ENCODE assay signal across 9 cellular contexts in genomic region chr11:415640-416041, GRCh38. TPM values are rescaled to one million over a fixed set of nuclear protein-coding genes. Genes with fewer than 3 reads are reported as not detected.
A peak's percentile ranks its signal among the peaks of the same experiment; 100 is the strongest.
DNase-seq lines count a peak whose midpoint lies in the region; ATAC-seq, FAIRE-seq and TF ChIP-seq lines count a peak whose summit lies in the region.
"Had no signal": no experiment of that assay in that cellular context is flagged by ENCODE, and none has a peak within 500 bp of the region (broad histone marks: within the 10 kb centered on the region; RNA-seq: fewer than 3 reads in every experiment).

No MANE protein-coding gene starts in this region.

- H4K5ac ChIP-seq in H1 (ENCODE audit: insufficient read length, low read depth, low read length) = no peak overlapping the region

- H3K27ac Mint-ChIP-seq in CD8-positive, alpha-beta T cell = peak overlapping the region; percentile 95
- peak overlapping the region; percentile 10 for H3K27ac Mint-ChIP-seq in osteocyte (ENCODE audit: unreplicated experiment)

- no peak overlapping the region for H2AFZ ChIP-seq in H1 (ENCODE audit: low read length)

- H3K79me2 ChIP-seq in H1 (ENCODE audit: control insufficient read depth in 1 of 2, insufficient read depth in 2 of 2, low read length in 2 of 2) = peaks cover 0 to 19% of the 10 kb centered on the region in 2 experiments; a peak in 1 of 4 replicates

- no peaks in the 10 kb centered on the region for H3K27me3 Mint-ChIP-seq in CD8-positive, alpha-beta T cell (ENCODE audit: low read depth)
- H3K27me3 Mint-ChIP-seq in osteocyte (ENCODE audit: unreplicated experiment) = no peaks in the 10 kb centered on the region

- peak overlapping the region; percentile 56 for H3K18ac ChIP-seq in H1 (ENCODE audit: extremely low read depth, low read length)

- H3K27ac ChIP-seq in CD8-positive, alpha-beta T cell (ENCODE audit: low read depth, low read length) = peak overlapping the region; percentile 69
- no peak overlapping the region for H3K27ac ChIP-seq in H1 (ENCODE audit: low read depth, low read length)

- 85% methylated on average over 5 of the region's 5 CpGs; no CpG with 5 or more reads in 1 of the 2 experiments for WGBS in H1 (ENCODE audit: extremely low coverage in 1 of 2, insufficient coverage in 1 of 2, insufficient read length in 1 of 2, insufficient replicate concordance in 2 of 2, low coverage in 1 of 2, low lambda C conversion rate in 2 of 2, missing lambda C conversion rate in 1 of 2), 2 experiments

- CTCF ChIA-PET in CD8-positive, alpha-beta T cell (lab: Charles Lee) = interaction anchor here (1.0 to 6.2 kb wide), 4 partner anchors 9 to 33 kb away, joined by 3 to 65 read pairs (median 4); partner anchors contain the start of gene PTDSS2
- CTCF ChIA-PET in H1 (lab: Charles Lee; ENCODE audit: partially characterized antibody) = interaction anchor here (1.0 to 2.8 kb wide), 10 partner anchors 11 to 191 kb away, joined by 3 to 16 read pairs (median 4); partner anchors contain the start of gene PTDSS2

- peaks cover 27% of the 10 kb centered on the region for H3K4me1 Mint-ChIP-seq in CD8-positive, alpha-beta T cell (ENCODE audit: low read depth)
- peaks cover 28% of the 10 kb centered on the region for H3K4me1 Mint-ChIP-seq in osteocyte (ENCODE audit: unreplicated experiment)

- H3K4me2 ChIP-seq in H1 (ENCODE audit: insufficient read depth in 1 of 2, low read depth in 2 of 2, low read length in 2 of 2) = peak overlapping the region; percentile 68 to 87

- TF ChIP-seq EP300 in H1 (IDR thresholded peaks at IDR 0.05; ENCODE audit: borderline replicate concordance in 1 of 2, low read depth in 2 of 2, low read length in 2 of 2) = no peak

- DNase-seq in CD8-positive, alpha-beta T cell = peak in 2 of 7 experiments; percentile 20 to 68
- DNase-seq in NT2/D1 (ENCODE audit: low read depth, low spot score) (no peak), H1 (ENCODE audit: low read depth in 1 of 2, low spot score in 2 of 2) (peak in 1 of 2 experiments; percentile 50), osteocyte (ENCODE audit: extremely low spot score, unreplicated experiment) (no peak), NCI-H69 (lab: John Stamatoyannopoulos, UW) (no peak), NCI-H524 treated with DMSO at 0.1 percent for 48 hours (lab: John Stamatoyannopoulos, UW) (no peak)
- DNase-seq: NCI-H187 treated with DMSO at 0.1 percent for 48 hours had no signal

- no peaks in the 10 kb centered on the region for H3K9me3 ChIP-seq in CD8-positive, alpha-beta T cell (ENCODE audit: low read length)
- H3K9me3 ChIP-seq in NT2/D1 (ENCODE audit: insufficient read depth, low read length) (no peaks in the 10 kb centered on the region), H1 (ENCODE audit: insufficient read depth in 2 of 2, low read depth in 1 of 2, low read length in 1 of 2) (no peaks in the 10 kb centered on the region)

- intact Hi-C loops in CD8-positive, alpha-beta T cell (cut with DNase I, micrococcal nuclease) = loop anchor here (1.0 to 2.0 kb wide), 2 partner anchors 33 to 91 kb away; partner anchors contain the start of gene RNH1 (in 2 of the 2)

- TF ChIP-seq RAD21 in H1 (IDR thresholded peaks at IDR 0.05 in 1 of 2, conservative IDR thresholded peaks at IDR 0.05 in 1 of 2; ENCODE audit: low read depth in 2 of 2, low read length in 2 of 2) = no peak

- peak; percentile 1 for ATAC-seq in CD8-positive, alpha-beta T cell
- ATAC-seq in HG02588 (IDR thresholded peaks at IDR 0.05; ENCODE audit: unreplicated experiment) = no peak
- no peak for ATAC-seq in HG02973 (IDR thresholded peaks at IDR 0.05; ENCODE audit: unreplicated experiment)

- H3K9ac ChIP-seq in NT2/D1 (ENCODE audit: insufficient read length, low read depth) = peak overlapping the region; percentile 76
- H3K9ac ChIP-seq in H1 (replicated peaks in 1 of 4; ENCODE audit: extremely low read depth in 1 of 4, low read depth in 3 of 4, low read length in 3 of 4) = no peak overlapping the region

- H2AK5ac ChIP-seq in H1 (ENCODE audit: low read depth, low read length) = peak overlapping the region; percentile 4; the same call in 1 of the 2 replicates

- peak overlapping the region; percentile 96 for H3K4me3 Mint-ChIP-seq in CD8-positive, alpha-beta T cell
- peak overlapping the region; percentile 33 for H3K4me3 Mint-ChIP-seq in osteocyte (ENCODE audit: unreplicated experiment)

- peak overlapping the region; percentile 66; the same call in 1 of the 2 replicates for H2BK5ac ChIP-seq in H1 (ENCODE audit: low read depth, low read length)

- FAIRE-seq in H1 (lab: Jason Lieb, UNC) = no peak

- H3K23me2 ChIP-seq in H1 (ENCODE audit: low read depth, low read length) = peaks cover 9% of the 10 kb centered on the region; the same call in 1 of the 2 replicates

- H2BK15ac ChIP-seq in H1 (ENCODE audit: low read length) = peak overlapping the region; percentile 61; the same call in 1 of the 2 replicates

- H3K9me3 Mint-ChIP-seq in CD8-positive, alpha-beta T cell = no peaks in the 10 kb centered on the region
- H3K9me3 Mint-ChIP-seq in osteocyte (ENCODE audit: unreplicated experiment) = no peaks in the 10 kb centered on the region

- H3K79me1 ChIP-seq in H1 (ENCODE audit: low read depth, low read length) = peaks cover 5% of the 10 kb centered on the region

- no peak for TF ChIP-seq POLR2A in H1 (IDR thresholded peaks at IDR 0.05; ENCODE audit: control extremely low read depth in 1 of 2, low read depth in 2 of 2, low read length in 2 of 2)

- H3K27me3 ChIP-seq in CD8-positive, alpha-beta T cell (ENCODE audit: insufficient read depth, low read length) = no peaks in the 10 kb centered on the region
- H3K27me3 ChIP-seq in NT2/D1 (ENCODE audit: insufficient read depth, insufficient read length) = peaks cover 45% of the 10 kb centered on the region
- peaks cover 0 to 13% (median 4%) of the 10 kb centered on the region in 4 experiments; a peak in 5 of 7 replicates for H3K27me3 ChIP-seq in H1 (replicated peaks in 1 of 4; ENCODE audit: control insufficient read depth in 3 of 4, extremely low read depth in 1 of 4, insufficient read depth in 3 of 4, low read length in 3 of 4)

- no peak overlapping the region for H2BK20ac ChIP-seq in H1 (ENCODE audit: low read length)

- H2BK120ac ChIP-seq in H1 (replicated peaks; ENCODE audit: low read depth, low read length) = no peak overlapping the region

- no peak overlapping the region for H4K8ac ChIP-seq in H1 (ENCODE audit: extremely low read depth, insufficient read depth, low read length)

- no peak overlapping the region for H3K23ac ChIP-seq in H1 (ENCODE audit: insufficient read length)

- no peaks in the 10 kb centered on the region for H3K36me3 ChIP-seq in CD8-positive, alpha-beta T cell (ENCODE audit: insufficient read depth, low read length)
- H3K36me3 ChIP-seq in NT2/D1 (ENCODE audit: insufficient read depth, insufficient read length, low read length) (no peaks in the 10 kb centered on the region), H1 (ENCODE audit: control insufficient read depth in 2 of 4, insufficient read depth in 4 of 4, low read length in 3 of 4) (no peaks in the 10 kb centered on the region)

- peaks cover 5 to 7% of the 10 kb centered on the region in 2 experiments for H4K20me1 ChIP-seq in H1 (replicated peaks in 1 of 2; ENCODE audit: control insufficient read depth in 1 of 2, insufficient read depth in 2 of 2, low read length in 2 of 2)

- H3K4me1 ChIP-seq in CD8-positive, alpha-beta T cell (ENCODE audit: insufficient read depth, low read length) = peaks cover 27% of the 10 kb centered on the region
- H3K4me1 ChIP-seq in NT2/D1 (ENCODE audit: insufficient read depth, insufficient read length) (peaks cover 25% of the 10 kb centered on the region), H1 (replicated peaks in 1 of 4; ENCODE audit: control insufficient read depth in 3 of 4, insufficient read depth in 4 of 4, low read length in 3 of 4) (peaks cover 0 to 26% (median 16%) of the 10 kb centered on the region in 4 experiments; a peak in 6 of 7 replicates)

- no peak overlapping the region for H3K4ac ChIP-seq in H1 (replicated peaks; ENCODE audit: insufficient read length, low read depth, low read length)

- peak overlapping the region; percentile 82 for H3K4me3 ChIP-seq in CD8-positive, alpha-beta T cell (ENCODE audit: low read depth, low read length)
- no peak overlapping the region for H3K4me3 ChIP-seq in NT2/D1 (ENCODE audit: insufficient read length, low read depth)
- H3K4me3 ChIP-seq in H1 (ENCODE audit: extremely low read depth in 1 of 4, insufficient read depth in 2 of 4, low read depth in 3 of 4, low read length in 4 of 4) = peak overlapping the region in 2 of 4 experiments; percentile 61 to 92; a peak in 2 of 8 replicates

- H2BK12ac ChIP-seq in H1 (ENCODE audit: low read depth, low read length) = peak overlapping the region; percentile 60; the same call in 1 of the 2 replicates

- H3K56ac ChIP-seq in H1 (replicated peaks; ENCODE audit: insufficient read length, low read depth, low read length) = no peak overlapping the region

- peaks cover 9% of the 10 kb centered on the region for H3K36me3 Mint-ChIP-seq in CD8-positive, alpha-beta T cell
- H3K36me3 Mint-ChIP-seq in osteocyte (ENCODE audit: unreplicated experiment) = no peaks in the 10 kb centered on the region

- H4K91ac ChIP-seq in H1 (replicated peaks; ENCODE audit: insufficient read length, low read length) = peak overlapping the region; percentile 30

- TF ChIP-seq CTCF in CD8-positive, alpha-beta T cell (IDR thresholded peaks at IDR 0.05) = no peak
- TF ChIP-seq CTCF in H1 (IDR thresholded peaks at IDR 0.05; ENCODE audit: control extremely low read depth in 1 of 3, insufficient read depth in 1 of 3, low read depth in 1 of 3, low read length in 3 of 3) (peak in 1 of 3 experiments; percentile 8; a peak in 1 of 4 replicates), osteocyte (IDR thresholded peaks at IDR 0.05) (no peak)

- H3K14ac ChIP-seq in H1 (ENCODE audit: insufficient read length) = no peak overlapping the region

- POLR2A ChIA-PET in CD8-positive, alpha-beta T cell (lab: Charles Lee) = interaction anchor here (1.0 to 4.6 kb wide), 5 partner anchors 9 to 136 kb away, joined by 3 to 58 read pairs (median 6); partner anchors contain the start of gene PTDSS2
- POLR2A ChIA-PET in H1 (lab: Charles Lee; ENCODE audit: partially characterized antibody) = interaction anchor here (0.7 to 5.5 kb wide), 8 partner anchors 10 to 90 kb away, joined by 3 to 41 read pairs (median 10); partner anchors contain the start of genes ANO9 and PTDSS2

RNA-seq across cellular contexts. Expression of gene SIGIRR, which starts 0.8 kb away (rescaled TPM):
- 100 to 1,000 TPM; 270 to 294 TPM for total RNA-seq in CD8-positive, alpha-beta T cell
- 66.3 and 68.9 TPM in 2 replicates for total RNA-seq in H1 (2021; fragmentation: NEBNext Ultra II Directional; extraction: Animal tissue kit (Norgen Biotek cat#: 25700))
- 55.2 and 94.2 TPM in 2 replicates for polyA plus RNA-seq in H1 (2011; rRNA removed)
- 57.0 TPM for polyA plus RNA-seq in H1 (2011; cell fraction: cytosol; rRNA removed)
- polyA plus RNA-seq in H1 (2011; cell fraction: nucleus; rRNA removed) = 133 TPM
- 35.4 to 56.4 TPM (median 48.3 TPM) in 4 replicates for polyA plus RNA-seq in H1 (2012, experiment 1 of 2)
- polyA plus RNA-seq in H1 (2012, experiment 2 of 2) = 55.4 TPM
- 51.9 TPM for polyA plus RNA-seq in H1 (2013, experiment 1 of 2)
- 52.5 TPM for polyA plus RNA-seq in H1 (2013, experiment 2 of 2)
- polyA minus RNA-seq in H1 (2011; rRNA and poly(A)+ RNA removed) = 13.0 and 16.6 TPM in 2 replicates
- 26.2 TPM for polyA minus RNA-seq in H1 (2011; cell fraction: cytosol; rRNA and poly(A)+ RNA removed)
- 24.8 TPM for polyA minus RNA-seq in H1 (2011; cell fraction: nucleus; rRNA and poly(A)+ RNA removed)
- total RNA-seq in osteocyte = 27.0 and 28.0 TPM in 2 replicates

RNA-seq across cellular contexts. Expression of gene PKP3, which starts 21.6 kb away (rescaled TPM):
- under 1 TPM in 1 of 2 experiments, not detected in 1; 0.62 TPM for total RNA-seq in CD8-positive, alpha-beta T cell
- total RNA-seq in H1 (2021; fragmentation: NEBNext Ultra II Directional; extraction: Animal tissue kit (Norgen Biotek cat#: 25700)) = 28.5 and 28.7 TPM in 2 replicates
- polyA plus RNA-seq in H1 (2011; rRNA removed) = 16.7 and 28.0 TPM in 2 replicates
- polyA plus RNA-seq in H1 (2011; cell fraction: cytosol; rRNA removed) = 25.0 TPM
- polyA plus RNA-seq in H1 (2011; cell fraction: nucleus; rRNA removed) = 35.4 TPM
- 10.9 to 22.0 TPM (median 18.8 TPM) in 4 replicates for polyA plus RNA-seq in H1 (2012, experiment 1 of 2)
- polyA plus RNA-seq in H1 (2012, experiment 2 of 2) = 14.5 TPM
- 11.0 TPM for polyA plus RNA-seq in H1 (2013, experiment 1 of 2)
- polyA plus RNA-seq in H1 (2013, experiment 2 of 2) = 12.3 TPM
- 11.3 and 13.9 TPM in 2 replicates for polyA minus RNA-seq in H1 (2011; rRNA and poly(A)+ RNA removed)
- 33.5 TPM for polyA minus RNA-seq in H1 (2011; cell fraction: cytosol; rRNA and poly(A)+ RNA removed)
- polyA minus RNA-seq in H1 (2011; cell fraction: nucleus; rRNA and poly(A)+ RNA removed) = 11.1 TPM
- total RNA-seq in osteocyte = 0.40 and 0.50 TPM in 2 replicates

RNA-seq across cellular contexts. Expression of gene ANO9, which starts 26.2 kb away (rescaled TPM):
- total RNA-seq in CD8-positive, alpha-beta T cell = 10 to 100 TPM; 84.0 to 86.7 TPM
- 18.0 and 20.0 TPM in 2 replicates for total RNA-seq in H1 (2021; fragmentation: NEBNext Ultra II Directional; extraction: Animal tissue kit (Norgen Biotek cat#: 25700))
- 20.7 and 24.6 TPM in 2 replicates for polyA plus RNA-seq in H1 (2011; rRNA removed)
- 19.7 TPM for polyA plus RNA-seq in H1 (2011; cell fraction: cytosol; rRNA removed)
- polyA plus RNA-seq in H1 (2011; cell fraction: nucleus; rRNA removed) = 185 TPM
- polyA plus RNA-seq in H1 (2012, experiment 1 of 2) = 20.7 to 42.8 TPM (median 32.2 TPM) in 4 replicates
- 11.9 TPM for polyA plus RNA-seq in H1 (2012, experiment 2 of 2)
- polyA plus RNA-seq in H1 (2013, experiment 1 of 2) = 14.6 TPM
- polyA plus RNA-seq in H1 (2013, experiment 2 of 2) = 13.7 TPM
- polyA minus RNA-seq in H1 (2011; rRNA and poly(A)+ RNA removed) = 5.2 and 7.0 TPM in 2 replicates
- polyA minus RNA-seq in H1 (2011; cell fraction: cytosol; rRNA and poly(A)+ RNA removed) = 5.6 TPM
- polyA minus RNA-seq in H1 (2011; cell fraction: nucleus; rRNA and poly(A)+ RNA removed) = 19.3 TPM
- not detected in 2 replicates for total RNA-seq in osteocyte

RNA-seq across cellular contexts. Expression of gene PTDSS2, which starts 34.4 kb away (rescaled TPM):
- 10 to 100 TPM; 18.9 to 21.8 TPM for total RNA-seq in CD8-positive, alpha-beta T cell
- 48.7 and 52.4 TPM in 2 replicates for total RNA-seq in H1 (2021; fragmentation: NEBNext Ultra II Directional; extraction: Animal tissue kit (Norgen Biotek cat#: 25700))
- polyA plus RNA-seq in H1 (2011; rRNA removed) = 68.2 and 108 TPM in 2 replicates
- 69.7 TPM for polyA plus RNA-seq in H1 (2011; cell fraction: cytosol; rRNA removed)
- polyA plus RNA-seq in H1 (2011; cell fraction: nucleus; rRNA removed) = 197 TPM
- 33.3 to 60.1 TPM (median 54.3 TPM) in 4 replicates for polyA plus RNA-seq in H1 (2012, experiment 1 of 2)
- 51.9 TPM for polyA plus RNA-seq in H1 (2012, experiment 2 of 2)
- 42.4 TPM for polyA plus RNA-seq in H1 (2013, experiment 1 of 2)
- polyA plus RNA-seq in H1 (2013, experiment 2 of 2) = 39.1 TPM
- polyA minus RNA-seq in H1 (2011; rRNA and poly(A)+ RNA removed) = 49.6 and 57.3 TPM in 2 replicates
- polyA minus RNA-seq in H1 (2011; cell fraction: cytosol; rRNA and poly(A)+ RNA removed) = 38.8 TPM
- 51.9 TPM for polyA minus RNA-seq in H1 (2011; cell fraction: nucleus; rRNA and poly(A)+ RNA removed)
- total RNA-seq in osteocyte = 55.3 and 56.1 TPM in 2 replicates

RNA-seq across cellular contexts. Expression of gene B4GALNT4, which starts 46.3 kb away (rescaled TPM):
- under 1 TPM; 0.44 to 0.84 TPM for total RNA-seq in CD8-positive, alpha-beta T cell
- 76.3 and 89.0 TPM in 2 replicates for total RNA-seq in H1 (2021; fragmentation: NEBNext Ultra II Directional; extraction: Animal tissue kit (Norgen Biotek cat#: 25700))
- 40.9 and 69.4 TPM in 2 replicates for polyA plus RNA-seq in H1 (2011; rRNA removed)
- polyA plus RNA-seq in H1 (2011; cell fraction: cytosol; rRNA removed) = 62.2 TPM
- polyA plus RNA-seq in H1 (2011; cell fraction: nucleus; rRNA removed) = 329 TPM
- 55.4 to 118 TPM (median 90.1 TPM) in 4 replicates for polyA plus RNA-seq in H1 (2012, experiment 1 of 2)
- 69.9 TPM for polyA plus RNA-seq in H1 (2012, experiment 2 of 2)
- polyA plus RNA-seq in H1 (2013, experiment 1 of 2) = 55.2 TPM
- 48.0 TPM for polyA plus RNA-seq in H1 (2013, experiment 2 of 2)
- polyA minus RNA-seq in H1 (2011; rRNA and poly(A)+ RNA removed) = 6.4 and 7.0 TPM in 2 replicates
- polyA minus RNA-seq in H1 (2011; cell fraction: cytosol; rRNA and poly(A)+ RNA removed) = 19.7 TPM
- 37.0 TPM for polyA minus RNA-seq in H1 (2011; cell fraction: nucleus; rRNA and poly(A)+ RNA removed)
- 61.0 and 63.3 TPM in 2 replicates for total RNA-seq in osteocyte

Comparison
In these comparisons a context has a peak if more than half of its experiments do, and no peak if none do; other contexts are left out.
1. RNA of gene PKP3, which starts 21.6 kb away (total RNA-seq): 28.5 to 28.7 TPM in H1; 0.62 TPM in CD8-positive, alpha-beta T cell and 0.40 to 0.50 TPM in osteocyte; every median in the first group is over 10 times any median in the second.
2. RNA of gene ANO9, which starts 26.2 kb away (total RNA-seq): 84.0 to 86.7 TPM in CD8-positive, alpha-beta T cell and 18.0 to 20.0 TPM in H1; not detected in osteocyte; every median in the first group is over 10 times any median in the second.